8 cellular contexts compared by ENCODE assay signal in genomic region chr14:45083979-45084722, GRCh38. TPM values are rescaled to one million over a fixed set of nuclear protein-coding genes. Genes with fewer than 3 reads are reported as not detected.
DNase-seq lines count a peak whose midpoint lies in the region; ATAC-seq and TF ChIP-seq lines count a peak whose summit lies in the region.

A gene with protein sequence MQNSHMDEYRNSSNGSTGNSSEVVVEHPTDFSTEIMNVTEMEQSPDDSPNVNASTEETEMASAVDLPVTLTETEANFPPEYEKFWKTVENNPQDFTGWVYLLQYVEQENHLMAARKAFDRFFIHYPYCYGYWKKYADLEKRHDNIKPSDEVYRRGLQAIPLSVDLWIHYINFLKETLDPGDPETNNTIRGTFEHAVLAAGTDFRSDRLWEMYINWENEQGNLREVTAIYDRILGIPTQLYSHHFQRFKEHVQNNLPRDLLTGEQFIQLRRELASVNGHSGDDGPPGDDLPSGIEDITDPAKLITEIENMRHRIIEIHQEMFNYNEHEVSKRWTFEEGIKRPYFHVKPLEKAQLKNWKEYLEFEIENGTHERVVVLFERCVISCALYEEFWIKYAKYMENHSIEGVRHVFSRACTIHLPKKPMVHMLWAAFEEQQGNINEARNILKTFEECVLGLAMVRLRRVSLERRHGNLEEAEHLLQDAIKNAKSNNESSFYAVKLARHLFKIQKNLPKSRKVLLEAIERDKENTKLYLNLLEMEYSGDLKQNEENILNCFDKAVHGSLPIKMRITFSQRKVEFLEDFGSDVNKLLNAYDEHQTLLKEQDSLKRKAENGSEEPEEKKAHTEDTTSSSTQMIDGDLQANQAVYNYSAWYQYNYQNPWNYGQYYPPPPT (plus strand): TSS chr14:45084116. CDS start chr14:45095240, 11,124 bp downstream.

- TF ChIP-seq CTCF in LNCaP clone FGC (IDR thresholded peaks at IDR 0.05; ENCODE audit: control insufficient read depth, extremely low read depth, insufficient read depth), result no peak
- TF ChIP-seq CTCF in fibroblast of mammary gland (conservative IDR thresholded peaks at IDR 0.05; ENCODE audit: control insufficient read depth, insufficient read depth, low read depth, low read length), result no peak

- intact Hi-C loops in activated T-helper 2 cell treated with anti-CD3 and anti-CD28 coated beads, Interferon-gamma antibody, Interleukin-2, Interleukin-4, amounts not matched to agents 10 μg/mL and 5 μg/mL and 100 μg/mL, durations not matched to agents 14 hours and 24 hours and 36 hours (cut with micrococcal nuclease), result loop anchor here (1.0 to 2.0 kb wide), 5 partner anchors 30 to 187 kb away; partner anchors contain the start of genes FKBP3, KLHL28 and MIS18BP1

- no peaks in the 10 kb centered on the region for H3K27me3 Mint-ChIP-seq in activated T-helper 2 cell treated with anti-CD3 and anti-CD28 coated beads, Interferon-gamma antibody, Interleukin-2, Interleukin-4, amounts not matched to agents 10 μg/mL and 5 μg/mL and 100 μg/mL, durations not matched to agents 14 hours and 24 hours and 36 hours (ENCODE audit: low read depth)
- H3K27me3 Mint-ChIP-seq in naive thymus-derived CD8-positive, alpha-beta T cell, result no peaks in the 10 kb centered on the region
- H3K27me3 Mint-ChIP-seq in stimulated activated naive B cell treated with anti-CD40 and anti-IgM and Interleukin-4, amounts not matched to agents 10 μg/mL and 1 μg/mL and 100 μg/mL, for 72 hours, result no peaks in the 10 kb centered on the region

- peaks cover 46% of the 10 kb centered on the region for H3K4me1 Mint-ChIP-seq in activated T-helper 2 cell treated with anti-CD3 and anti-CD28 coated beads, Interferon-gamma antibody, Interleukin-2, Interleukin-4, amounts not matched to agents 10 μg/mL and 5 μg/mL and 100 μg/mL, durations not matched to agents 14 hours and 24 hours and 36 hours (ENCODE audit: low read depth)
- H3K4me1 Mint-ChIP-seq in naive thymus-derived CD8-positive, alpha-beta T cell, result peaks cover 26 to 58% (median 51%) of the 10 kb centered on the region in 4 donors
- H3K4me1 Mint-ChIP-seq in stimulated activated naive B cell treated with anti-CD40 and anti-IgM and Interleukin-4, amounts not matched to agents 10 μg/mL and 1 μg/mL and 100 μg/mL, for 72 hours, result peaks cover 23 to 45% of the 10 kb centered on the region in 2 donors

- no peaks in the 10 kb centered on the region for H3K9me3 Mint-ChIP-seq in activated T-helper 2 cell treated with anti-CD3 and anti-CD28 coated beads, Interferon-gamma antibody, Interleukin-2, Interleukin-4, amounts not matched to agents 10 μg/mL and 5 μg/mL and 100 μg/mL, durations not matched to agents 14 hours and 24 hours and 36 hours
- no peaks in the 10 kb centered on the region for H3K9me3 Mint-ChIP-seq in naive thymus-derived CD8-positive, alpha-beta T cell
- no peaks in the 10 kb centered on the region for H3K9me3 Mint-ChIP-seq in stimulated activated naive B cell treated with anti-CD40 and anti-IgM and Interleukin-4, amounts not matched to agents 10 μg/mL and 1 μg/mL and 100 μg/mL, for 72 hours

- H3K36me3 Mint-ChIP-seq in activated T-helper 2 cell treated with anti-CD3 and anti-CD28 coated beads, Interferon-gamma antibody, Interleukin-2, Interleukin-4, amounts not matched to agents 10 μg/mL and 5 μg/mL and 100 μg/mL, durations not matched to agents 14 hours and 24 hours and 36 hours (ENCODE audit: low read depth), result peaks cover 35% of the 10 kb centered on the region
- peaks cover 0 to 13% (median 0%) of the 10 kb centered on the region in 3 donors for H3K36me3 Mint-ChIP-seq in naive thymus-derived CD8-positive, alpha-beta T cell
- peaks cover 11 to 19% of the 10 kb centered on the region in 2 donors for H3K36me3 Mint-ChIP-seq in stimulated activated naive B cell treated with anti-CD40 and anti-IgM and Interleukin-4, amounts not matched to agents 10 μg/mL and 1 μg/mL and 100 μg/mL, for 72 hours

- peak within 1 kb of the TSS; percentile 90 for H3K4me3 ChIP-seq in LNCaP clone FGC (ENCODE audit: low read depth, low read length)
- H3K4me3 ChIP-seq in fibroblast of mammary gland (ENCODE audit: control insufficient read depth, low read depth, low read length), result peak within 1 kb of the TSS; percentile 87

- peak; percentile 90 to 97 for ATAC-seq in naive thymus-derived CD8-positive, alpha-beta T cell
- ATAC-seq in stimulated activated naive B cell treated with anti-CD40 and anti-IgM and Interleukin-4, amounts not matched to agents 10 μg/mL and 1 μg/mL and 100 μg/mL, for 72 hours (replicated peaks), result peak; percentile 93 to 99

- DNase-seq in EL, result peak; percentile 94
- peak; percentile 93 for DNase-seq in H4 (ENCODE audit: low spot score)
- peak; percentile 85 for DNase-seq in LNCaP clone FGC (ENCODE audit: low read depth)
- peak; percentile 94 for DNase-seq in RPMI8226
- DNase-seq in activated T-helper 2 cell treated with anti-CD3 and anti-CD28 coated beads, Interferon-gamma antibody, Interleukin-2, Interleukin-4, amounts not matched to agents 10 μg/mL and 5 μg/mL and 100 μg/mL, durations not matched to agents 14 hours and 24 hours and 36 hours (ENCODE audit: low spot score), result peak; percentile 94
- DNase-seq in fibroblast of mammary gland (ENCODE audit: low read depth), result peak; percentile 88
- DNase-seq in naive thymus-derived CD8-positive, alpha-beta T cell, result peak; percentile 90 to 97 (median 94)
- DNase-seq in stimulated activated naive B cell treated with anti-CD40 and anti-IgM and Interleukin-4, amounts not matched to agents 10 μg/mL and 1 μg/mL and 100 μg/mL, for 72 hours, result peak; percentile 96

- H3K4me3 Mint-ChIP-seq in activated T-helper 2 cell treated with anti-CD3 and anti-CD28 coated beads, Interferon-gamma antibody, Interleukin-2, Interleukin-4, amounts not matched to agents 10 μg/mL and 5 μg/mL and 100 μg/mL, durations not matched to agents 14 hours and 24 hours and 36 hours (ENCODE audit: low read depth), result peak within 1 kb of the TSS; percentile 97
- peak within 1 kb of the TSS; percentile 91 to 98 (median 96) for H3K4me3 Mint-ChIP-seq in naive thymus-derived CD8-positive, alpha-beta T cell
- H3K4me3 Mint-ChIP-seq in stimulated activated naive B cell treated with anti-CD40 and anti-IgM and Interleukin-4, amounts not matched to agents 10 μg/mL and 1 μg/mL and 100 μg/mL, for 72 hours, result peak within 1 kb of the TSS; percentile 96 to 98

- H3K27ac Mint-ChIP-seq in activated T-helper 2 cell treated with anti-CD3 and anti-CD28 coated beads, Interferon-gamma antibody, Interleukin-2, Interleukin-4, amounts not matched to agents 10 μg/mL and 5 μg/mL and 100 μg/mL, durations not matched to agents 14 hours and 24 hours and 36 hours, result peak within 1 kb of the TSS; percentile 97
- H3K27ac Mint-ChIP-seq in naive thymus-derived CD8-positive, alpha-beta T cell, result peak within 1 kb of the TSS; percentile 88 to 97 (median 96)
- peak within 1 kb of the TSS; percentile 98 for H3K27ac Mint-ChIP-seq in stimulated activated naive B cell treated with anti-CD40 and anti-IgM and Interleukin-4, amounts not matched to agents 10 μg/mL and 1 μg/mL and 100 μg/mL, for 72 hours

- POLR2A ChIA-PET in naive thymus-derived CD8-positive, alpha-beta T cell (lab: Charles Lee), result interaction anchor here (0.6 to 2.6 kb wide), 5 partner anchors 50 to 188 kb away, joined by 3 to 17 read pairs (median 4); partner anchors contain the start of genes FKBP3, KLHL28 and TOGARAM1

RNA-seq across cellular contexts. Expression of the gene that starts here (rescaled TPM):
- 11.5 and 13.7 TPM in 2 replicates for total RNA-seq in H4 (2014; rRNA removed; shearing (Covaris generic))
- 47.6 and 47.8 TPM in 2 replicates for total RNA-seq in activated T-helper 2 cell treated with anti-CD3 and anti-CD28 coated beads, Interferon-gamma antibody, Interleukin-2, Interleukin-4, amounts not matched to agents 10 μg/mL and 5 μg/mL and 100 μg/mL, durations not matched to agents 14 hours and 24 hours and 36 hours
- total RNA-seq in naive thymus-derived CD8-positive, alpha-beta T cell, result 10 to 100 TPM; 77.0 to 77.9 TPM
- polyA plus RNA-seq in naive thymus-derived CD8-positive, alpha-beta T cell, result 10 to 100 TPM in 2 of 3 donors, 1 to 10 TPM in 1; 9.8 to 11.6 (median 11.4) TPM

Comparison
In these comparisons a context has a peak if more than half of its experiments do, and no peak if none do; other contexts are left out.
1. Peak in every context shown above with its lines: DNase-seq, ATAC-seq and H3K4me3 ChIP-seq.